8 cellular contexts compared by ENCODE assay signal in the genomic region with DNA sequence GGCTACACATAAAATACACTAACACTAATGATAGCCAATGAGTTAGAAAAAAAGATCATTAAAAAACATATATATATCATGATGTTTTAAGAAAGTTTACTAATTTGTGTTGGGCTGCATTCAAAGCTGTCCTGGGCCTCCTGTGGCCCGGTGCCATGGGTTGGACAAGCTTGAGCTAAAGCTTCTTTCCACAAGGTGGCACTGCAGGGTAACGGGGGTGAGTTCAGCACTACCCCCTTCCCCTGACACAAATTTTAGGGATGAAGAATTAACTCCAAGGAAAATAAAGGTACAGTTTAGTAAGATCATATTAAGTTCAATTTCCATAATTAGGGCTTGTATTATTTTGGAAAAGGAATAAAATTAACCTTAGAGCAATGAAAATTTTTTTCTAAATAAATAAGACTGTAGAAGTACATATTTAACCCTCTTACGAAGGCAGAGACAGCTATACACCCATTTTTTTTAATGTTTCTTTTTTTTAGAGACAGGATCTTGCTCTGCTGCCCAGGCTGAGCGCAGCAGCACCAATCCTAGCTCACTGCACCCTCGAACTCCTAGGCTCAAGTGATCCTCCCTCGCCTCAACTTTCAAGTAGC. TPM values are rescaled to one million over a fixed set of nuclear protein-coding genes. Genes with fewer than 3 reads are reported as not detected.
A peak's percentile ranks its signal among the peaks of the same experiment; 100 is the strongest.
DNase-seq lines count a peak whose midpoint lies in the region; ATAC-seq and TF ChIP-seq lines count a peak whose summit lies in the region.

No MANE protein-coding gene starts in this region.

- CTCF ChIA-PET in CD8-positive, alpha-beta memory T cell (lab: Charles Lee) = interaction anchor here (1.0 to 5.0 kb wide), 18 partner anchors 9 to 269 kb away, joined by 3 to 56 read pairs (median 4); no protein-coding TSS in a partner anchor
- CTCF ChIA-PET in Panc1 (lab: Charles Lee) = interaction anchor here (0.6 to 1.5 kb wide), 6 partner anchors 28 to 173 kb away, joined by 3 to 14 read pairs (median 4); no protein-coding TSS in a partner anchor

- ATAC-seq in Panc1 = peak; percentile 97
- peak; percentile 82 for ATAC-seq in activated T-cell treated with anti-CD3 and anti-CD28 coated beads, Interleukin-2, amount 50 U/mL, for 72 hours (replicated peaks in 1 of 2)

- H2AK5ac ChIP-seq in neuronal stem cell (ENCODE audit: low read depth, low read length) = no peak overlapping the region

- WGBS in neuronal stem cell (ENCODE audit: extremely low coverage in 2 of 2, insufficient read length in 2 of 2, insufficient replicate concordance in 1 of 2), 2 donors = no CpG with 5 or more reads among the region's 6 CpGs

- H3K4ac ChIP-seq in neuronal stem cell (ENCODE audit: low read length) = no peak overlapping the region

- H3K79me1 ChIP-seq in neuronal stem cell (ENCODE audit: low read depth, low read length) = no peaks in the 10 kb centered on the region

- no peaks in the 10 kb centered on the region for H3K4me1 ChIP-seq in CD8-positive, alpha-beta memory T cell (ENCODE audit: insufficient read depth, low read length)
- H3K4me1 ChIP-seq in Panc1 (ENCODE audit: control insufficient read depth, insufficient read depth, low read length) (no peaks in the 10 kb centered on the region), neuronal stem cell (ENCODE audit: control insufficient read depth in 2 of 2, insufficient read depth in 1 of 2, low read depth in 1 of 2, low read length in 2 of 2) (no peaks in the 10 kb centered on the region)

- H3K9me3 ChIP-seq in CD8-positive, alpha-beta memory T cell (ENCODE audit: low read length) = no peaks in the 10 kb centered on the region
- no peaks in the 10 kb centered on the region for H3K9me3 ChIP-seq in Panc1 (ENCODE audit: control insufficient read depth, insufficient read depth, low read depth, low read length)
- H3K9me3 ChIP-seq in neuronal stem cell (replicated peaks in 1 of 2; ENCODE audit: control insufficient read depth in 2 of 2, insufficient read depth in 1 of 2, low read depth in 1 of 2, low read length in 2 of 2) = no peaks in the 10 kb centered on the region

- H3K23ac ChIP-seq in neuronal stem cell (ENCODE audit: low read depth, low read length, poor library complexity) = no peak overlapping the region

- no peak overlapping the region for H3K9ac ChIP-seq in neuronal stem cell (ENCODE audit: low read depth, low read length, poor library complexity)

- no peak overlapping the region for H4K8ac ChIP-seq in neuronal stem cell (ENCODE audit: low read depth, low read length)

- H4K91ac ChIP-seq in neuronal stem cell (ENCODE audit: low read depth, low read length, poor library complexity) = no peak overlapping the region

- BruUV-seq in Panc1 (replicated peaks; lab: Mats Ljungman, UMichigan) = no TSS peak

- H3K18ac ChIP-seq in neuronal stem cell (ENCODE audit: low read length) = no peak overlapping the region

- peak; percentile 90 for TF ChIP-seq CTCF in Panc1 (IDR thresholded peaks at IDR 0.05)
- peak; percentile 87 for TF ChIP-seq CTCF in fibroblast of the aortic adventitia (IDR thresholded peaks at IDR 0.05; ENCODE audit: insufficient read depth, low read length)

- no peak overlapping the region for H3K4me2 ChIP-seq in neuronal stem cell (ENCODE audit: insufficient read depth, low read length, poor library complexity, severe bottlenecking)

- no peaks in the 10 kb centered on the region for H3K36me3 Mint-ChIP-seq in CD8-positive, alpha-beta memory T cell
- H3K36me3 Mint-ChIP-seq in activated T-cell treated with anti-CD3 and anti-CD28 coated beads, Interleukin-2, amount 50 U/mL, for 72 hours (ENCODE audit: insufficient read depth in 2 of 2) = no peaks in the 10 kb centered on the region

- no peaks in the 10 kb centered on the region for H3K27me3 Mint-ChIP-seq in CD8-positive, alpha-beta memory T cell
- no peaks in the 10 kb centered on the region for H3K27me3 Mint-ChIP-seq in activated T-cell treated with anti-CD3 and anti-CD28 coated beads, Interleukin-2, amount 50 U/mL, for 72 hours (ENCODE audit: low read depth)

- no peak overlapping the region for H2BK120ac ChIP-seq in neuronal stem cell (ENCODE audit: low read depth, low read length)

- no peak overlapping the region for H3K4me3 Mint-ChIP-seq in CD8-positive, alpha-beta memory T cell
- no peak overlapping the region for H3K4me3 Mint-ChIP-seq in activated T-cell treated with anti-CD3 and anti-CD28 coated beads, Interleukin-2, amount 50 U/mL, for 72 hours

- H3K27ac ChIP-seq in CD8-positive, alpha-beta memory T cell (ENCODE audit: low read depth, low read length) = no peak overlapping the region
- H3K27ac ChIP-seq in Panc1 (ENCODE audit: low read length) = no peak overlapping the region
- no peak overlapping the region for H3K27ac ChIP-seq in neuronal stem cell (replicated peaks; ENCODE audit: low read length)

- H3K27ac Mint-ChIP-seq in CD8-positive, alpha-beta memory T cell = peak overlapping the region in 1 of 8 donors; percentile 57
- H3K27ac Mint-ChIP-seq in activated T-cell treated with anti-CD3 and anti-CD28 coated beads, Interleukin-2, amount 50 U/mL, for 72 hours = no peak overlapping the region

- intact Hi-C loops in Panc1 (cut with micrococcal nuclease; ENCODE audit: unreplicated experiment) = loop anchor here (5.0 kb wide), 1 partner anchor 104 kb away; no protein-coding TSS in a partner anchor

- no peaks in the 10 kb centered on the region for H3K27me3 ChIP-seq in CD8-positive, alpha-beta memory T cell (ENCODE audit: insufficient read depth, low read length, poor library complexity, severe bottlenecking)
- no peaks in the 10 kb centered on the region for H3K27me3 ChIP-seq in Panc1 (ENCODE audit: control insufficient read depth, insufficient read depth, low read length)
- peaks cover 0 to 8% (median 0%) of the 10 kb centered on the region in 3 experiments for H3K27me3 ChIP-seq in neuronal stem cell (ENCODE audit: control insufficient read depth in 3 of 3, insufficient read depth in 3 of 3, low read depth in 1 of 3, low read length in 3 of 3)

- H3K4me3 ChIP-seq in CD8-positive, alpha-beta memory T cell (ENCODE audit: low read length) = no peak overlapping the region
- H3K4me3 ChIP-seq in Panc1 (ENCODE audit: low read depth in 2 of 2, low read length in 2 of 2) = no peak overlapping the region
- no peak overlapping the region for H3K4me3 ChIP-seq in fibroblast of the aortic adventitia (ENCODE audit: low read depth, low read length)
- H3K4me3 ChIP-seq in neuronal stem cell (ENCODE audit: low read length in 2 of 2) = no peak overlapping the region

- H2BK12ac ChIP-seq in neuronal stem cell (ENCODE audit: low read length) = no peak overlapping the region

- H2BK15ac ChIP-seq in neuronal stem cell (ENCODE audit: low read length) = no peak overlapping the region

- H3K14ac ChIP-seq in neuronal stem cell (ENCODE audit: low read length) = no peak overlapping the region

- POLR2A ChIA-PET in CD8-positive, alpha-beta memory T cell (lab: Charles Lee) = interaction anchor here (0.9 kb wide), 1 partner anchor 101 kb away, joined by 3 read pairs; no protein-coding TSS in a partner anchor
- POLR2A ChIA-PET in Panc1 (lab: Charles Lee) = no interaction called here

- peak; percentile 37 to 76 (median 52) for DNase-seq in CD8-positive, alpha-beta memory T cell
- DNase-seq in HuH-7.5 (ENCODE audit: low spot score) (peak; percentile 64), Panc1 (ENCODE audit: low read depth, low spot score) (peak; percentile 41), fibroblast of the aortic adventitia (ENCODE audit: low read depth) (peak; percentile 80), neuronal stem cell (ENCODE audit: low spot score) (peak; percentile 63), superior temporal gyrus (ENCODE audit: extremely low spot score) (peak; percentile 80), epidermal melanocyte (ENCODE audit: insufficient read length, low spot score) (no peak)
- peak; percentile 76 for DNase-seq in activated T-cell treated with anti-CD3 and anti-CD28 coated beads, Interleukin-2, amount 50 U/mL, for 72 hours

- H3K36me3 ChIP-seq in CD8-positive, alpha-beta memory T cell (ENCODE audit: insufficient read depth, low read length) = no peaks in the 10 kb centered on the region
- H3K36me3 ChIP-seq in Panc1 (ENCODE audit: control insufficient read depth, insufficient read depth, low read length) (no peaks in the 10 kb centered on the region), neuronal stem cell (replicated peaks in 1 of 2; ENCODE audit: control insufficient read depth in 2 of 2, insufficient read depth in 2 of 2, low read length in 2 of 2) (no peaks in the 10 kb centered on the region)

- H3K9me3 Mint-ChIP-seq in CD8-positive, alpha-beta memory T cell = no peaks in the 10 kb centered on the region
- no peaks in the 10 kb centered on the region for H3K9me3 Mint-ChIP-seq in activated T-cell treated with anti-CD3 and anti-CD28 coated beads, Interleukin-2, amount 50 U/mL, for 72 hours

- in situ Hi-C loops in Panc1 (cut with HindIII; ENCODE audit: low pct_unique_long_range_greater_than_20kb, low sequenced_read_pairs) = no loop called here

- H2AFZ ChIP-seq in neuronal stem cell (ENCODE audit: low read length) = no peak overlapping the region

- peaks cover 9 to 12% (median 11%) of the 10 kb centered on the region in 3 donors for H3K4me1 Mint-ChIP-seq in CD8-positive, alpha-beta memory T cell
- H3K4me1 Mint-ChIP-seq in activated T-cell treated with anti-CD3 and anti-CD28 coated beads, Interleukin-2, amount 50 U/mL, for 72 hours (ENCODE audit: low read depth) = peaks cover 20% of the 10 kb centered on the region

- no peak overlapping the region for H2BK5ac ChIP-seq in neuronal stem cell (ENCODE audit: low read length)

RNA-seq across cellular contexts. Expression of gene PPP1R13B, which starts 38.9 kb away (rescaled TPM):
- total RNA-seq in CD8-positive, alpha-beta memory T cell = 10 to 100 TPM; 14.0 to 14.4 TPM
- polyA plus RNA-seq in CD8-positive, alpha-beta memory T cell = 10.4 TPM
- total RNA-seq in Panc1 (2021; ENCODE audit: unreplicated experiment) = 19.0 TPM
- polyA plus RNA-seq in Panc1 (2012; ENCODE audit: insufficient read length) = 14.1 TPM
- total RNA-seq in activated T-cell treated with anti-CD3 and anti-CD28 coated beads, Interleukin-2, amount 50 U/mL, for 72 hours = 10 to 100 TPM; 13.8 to 15.4 TPM
- total RNA-seq in fibroblast of the aortic adventitia (ENCODE audit: low replicate concordance) = 1.2 and 4.2 TPM in 2 replicates
- polyA plus RNA-seq in neuronal stem cell (2013, experiment 1 of 2) = 2.1 TPM
- polyA plus RNA-seq in neuronal stem cell (2013, experiment 2 of 2) = 1.6 TPM
